Comparison of ENCODE assay signal across 1 cellular context in the genomic region with DNA sequence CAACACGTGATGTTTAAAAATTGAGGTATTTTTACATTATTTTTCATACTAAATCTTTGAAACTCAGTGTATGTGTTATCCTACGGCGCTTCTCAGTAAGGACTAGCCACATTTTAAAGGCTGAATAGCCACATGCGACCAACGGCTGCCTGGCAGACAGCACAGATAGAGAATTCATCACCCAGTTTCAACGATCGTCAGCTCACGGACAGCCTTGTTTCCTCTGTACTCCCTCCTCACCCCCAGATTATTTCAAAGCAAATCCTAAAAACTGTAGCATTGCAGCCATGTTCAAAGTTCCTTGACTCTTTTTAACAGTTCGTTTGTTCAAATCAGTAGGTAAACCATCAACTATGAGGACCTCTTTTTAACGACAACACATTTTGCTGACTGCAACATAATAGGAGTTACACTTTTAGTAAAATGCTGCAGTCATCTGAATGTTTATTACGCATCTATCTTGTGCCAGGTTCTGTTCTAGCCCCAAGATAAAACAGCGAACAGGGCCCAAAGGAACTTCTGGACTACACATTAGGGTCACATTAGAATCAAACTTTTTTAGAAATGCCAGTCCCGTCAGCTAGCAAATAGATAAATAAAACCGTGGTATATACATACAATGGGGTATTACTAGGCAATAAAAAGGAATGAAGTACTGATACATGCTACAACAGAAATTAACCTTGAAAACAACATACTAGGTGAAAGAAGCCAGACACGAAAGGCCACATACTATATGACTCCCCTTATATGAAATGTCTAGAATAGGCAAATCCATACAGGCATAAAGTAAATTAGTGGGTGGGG.
TF ChIP-seq lines count a peak whose summit lies in the region.

No MANE protein-coding gene starts in this region.

TF ChIP-seq in K562, 482 proteins besides CTCF, POLR2A, EP300 and RAD21 (continued from another document):
- TF ChIP-seq, protein P1, sequence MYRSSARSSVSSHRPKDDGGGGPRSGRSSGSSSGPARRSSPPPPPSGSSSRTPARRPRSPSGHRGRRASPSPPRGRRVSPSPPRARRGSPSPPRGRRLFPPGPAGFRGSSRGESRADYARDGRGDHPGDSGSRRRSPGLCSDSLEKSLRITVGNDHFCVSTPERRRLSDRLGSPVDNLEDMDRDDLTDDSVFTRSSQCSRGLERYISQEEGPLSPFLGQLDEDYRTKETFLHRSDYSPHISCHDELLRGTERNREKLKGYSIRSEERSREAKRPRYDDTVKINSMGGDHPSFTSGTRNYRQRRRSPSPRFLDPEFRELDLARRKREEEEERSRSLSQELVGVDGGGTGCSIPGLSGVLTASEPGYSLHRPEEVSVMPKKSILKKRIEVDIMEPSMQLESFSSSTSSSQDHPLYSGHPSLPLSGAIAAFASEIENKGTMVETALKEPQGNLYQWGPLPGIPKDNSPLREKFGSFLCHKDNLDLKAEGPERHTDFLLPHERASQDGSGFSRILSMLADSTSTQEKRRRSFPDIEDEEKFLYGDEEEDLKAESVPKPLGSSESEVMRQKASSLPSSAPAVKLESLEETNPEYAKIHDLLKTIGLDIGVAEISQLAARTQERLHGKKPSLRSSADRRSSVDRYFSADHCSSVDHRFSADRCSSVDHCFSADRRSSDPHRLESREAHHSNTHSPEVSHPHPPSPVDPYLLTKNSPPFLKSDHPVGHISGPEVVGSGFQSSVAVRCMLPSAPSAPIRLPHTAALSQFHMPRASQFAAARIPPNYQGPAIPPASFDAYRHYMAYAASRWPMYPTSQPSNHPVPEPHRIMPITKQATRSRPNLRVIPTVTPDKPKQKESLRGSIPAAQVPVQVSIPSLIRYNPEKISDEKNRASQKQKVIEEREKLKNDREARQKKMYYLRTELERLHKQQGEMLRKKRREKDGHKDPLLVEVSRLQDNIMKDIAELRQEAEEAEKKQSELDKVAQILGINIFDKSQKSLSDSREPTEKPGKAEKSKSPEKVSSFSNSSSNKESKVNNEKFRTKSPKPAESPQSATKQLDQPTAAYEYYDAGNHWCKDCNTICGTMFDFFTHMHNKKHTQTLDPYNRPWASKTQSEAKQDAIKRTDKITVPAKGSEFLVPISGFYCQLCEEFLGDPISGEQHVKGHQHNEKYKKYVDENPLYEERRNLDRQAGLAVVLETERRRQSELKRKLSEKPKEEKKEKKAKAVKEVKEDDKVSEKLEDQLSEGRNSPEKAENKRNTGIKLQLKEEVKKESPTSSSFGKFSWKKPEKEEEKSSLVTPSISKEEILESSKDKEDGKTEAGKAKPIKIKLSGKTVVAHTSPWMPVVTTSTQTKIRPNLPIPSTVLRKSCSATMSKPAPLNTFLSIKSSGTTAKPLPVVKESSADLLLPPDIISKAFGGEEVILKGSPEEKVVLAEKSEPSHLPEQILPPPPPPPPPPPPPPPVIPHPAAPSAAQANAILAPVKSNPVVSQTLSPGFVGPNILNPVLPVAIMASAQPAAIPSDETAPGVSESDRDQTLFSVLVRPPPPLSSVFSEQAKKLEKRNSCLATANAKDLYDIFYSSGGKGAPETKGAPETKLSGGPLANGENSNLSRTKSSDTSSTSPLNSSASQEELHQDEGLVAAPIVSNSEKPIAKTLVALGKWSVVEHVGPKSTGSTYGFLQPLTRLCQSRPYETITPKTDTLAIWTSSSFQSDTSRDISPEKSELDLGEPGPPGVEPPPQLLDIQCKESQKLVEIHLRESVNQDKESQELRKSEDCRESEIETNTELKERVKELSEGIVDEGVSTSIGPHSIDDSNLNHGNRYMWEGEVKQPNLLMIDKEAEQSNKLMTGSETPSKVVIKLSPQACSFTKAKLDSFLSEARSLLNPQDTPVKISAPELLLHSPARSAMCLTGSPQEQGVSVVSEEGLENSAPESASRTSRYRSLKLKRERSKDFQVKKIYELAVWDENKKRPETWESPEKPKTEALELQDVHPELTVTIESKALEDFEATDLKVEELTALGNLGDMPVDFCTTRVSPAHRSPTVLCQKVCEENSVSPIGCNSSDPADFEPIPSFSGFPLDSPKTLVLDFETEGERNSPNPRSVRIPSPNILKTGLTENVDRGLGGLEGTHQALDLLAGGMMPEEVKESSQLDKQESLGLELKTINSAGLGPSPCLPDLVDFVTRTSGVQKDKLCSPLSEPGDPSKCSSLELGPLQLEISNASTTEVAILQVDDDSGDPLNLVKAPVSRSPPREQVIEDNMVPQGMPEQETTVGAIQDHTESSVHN (IDR thresholded peaks at IDR 0.05; ENCODE audit: borderline replicate concordance in 1 of 2, low read depth in 1 of 2), result no peak
- TF ChIP-seq ZNF316 (IDR thresholded peaks at IDR 0.05) (peak; percentile 94), NCOA6 (IDR thresholded peaks at IDR 0.05) (no peak), ZNF146 (CRISPR knock-in tag; IDR thresholded peaks at IDR 0.05; ENCODE audit: unreplicated experiment) (no peak), HNRNPUL1 (IDR thresholded peaks at IDR 0.05; ENCODE audit: low read length) (no peak), PTBP1 (IDR thresholded peaks at IDR 0.05; ENCODE audit: low read depth, low read length) (no peak), L3MBTL2 (IDR thresholded peaks at IDR 0.05) (peak; percentile 56; the same call in 1 of the 2 replicates), ZNF57 (CRISPR knock-in tag; IDR thresholded peaks at IDR 0.05) (no peak), MBD2 (IDR thresholded peaks at IDR 0.05; ENCODE audit: borderline replicate concordance, low read depth) (no peak), ZNF24 (IDR thresholded peaks at IDR 0.05) (peak; percentile 51; the same call in 1 of the 2 replicates), MAFF (IDR thresholded peaks at IDR 0.05; ENCODE audit: low read length) (peak; percentile 77), MYBL2 (IDR thresholded peaks at IDR 0.05; ENCODE audit: low read depth) (peak; percentile 84), MYBL2 (CRISPR knock-in tag; IDR thresholded peaks at IDR 0.05; ENCODE audit: borderline replicate concordance) (no peak), OTX1 (CRISPR knock-in tag; IDR thresholded peaks at IDR 0.05) (no peak), ZNF586 (CRISPR knock-in tag; conservative IDR thresholded peaks at IDR 0.05) (no peak), MAFK (IDR thresholded peaks at IDR 0.05; ENCODE audit: low read length) (peak; percentile 76; the same call in 1 of the 2 replicates), POLR3A (IDR thresholded peaks at IDR 0.05; ENCODE audit: borderline replicate concordance, extremely low read depth, insufficient read depth, insufficient read length) (no peak), KAT8 (IDR thresholded peaks at IDR 0.05; ENCODE audit: low read depth) (no peak)
